ENCODE assay signal across 13 cellular contexts in genomic region chr7:121178869-121179497, GRCh38.
DNase-seq lines count a peak whose midpoint lies in the region; ATAC-seq, FAIRE-seq and TF ChIP-seq lines count a peak whose summit lies in the region.
"Had no signal": no experiment of that assay in that cellular context is flagged by ENCODE, and none has a peak within 500 bp of the region (broad histone marks: within the 10 kb centered on the region; RNA-seq: fewer than 3 reads in every experiment).

No MANE protein-coding gene starts in this region.

- 52% methylated on average over 2 of the region's 2 CpGs for WGBS in liver
- WGBS in HepG2 (ENCODE audit: low lambda C conversion rate), result 42% methylated on average over 2 of the region's 2 CpGs

- no TSS peak for BruUV-seq in HepG2 (replicated peaks; lab: Mats Ljungman, UMichigan)

- H3K36me3 ChIP-seq in liver (ENCODE audit: control insufficient read depth in 4 of 4, insufficient read depth in 3 of 4, low read depth in 1 of 4, low read length in 3 of 4) (no peaks in the 10 kb centered on the region), HepG2 (replicated peaks in 1 of 2; ENCODE audit: control insufficient read depth in 1 of 2, insufficient read depth in 2 of 2, low read length in 2 of 2) (no peaks in the 10 kb centered on the region), Karpas-422 (ENCODE audit: insufficient read depth, low read length) (no peaks in the 10 kb centered on the region)
- H3K36me3 ChIP-seq: tibial nerve had no signal

- H3K4me3 Mint-ChIP-seq in stimulated activated naive CD8-positive, alpha-beta T cell treated with anti-CD3 and anti-CD28 coated beads, Interleukin-15, amount 100 ng/mL, for 72 hours, result no peak overlapping the region
- H3K4me3 Mint-ChIP-seq: activated naive CD4-positive, alpha-beta T cell treated with anti-CD3 and anti-CD28 coated beads, Interleukin-2, amount 50 U/mL, for 24 hours; dendritic cell treated with granulocyte-macrophage colony-stimulating factor and Interleukin-4, amounts not matched to agents 40 ng/mL and 50 ng/mL, for 4 days had no signal

- H3K4me1 ChIP-seq in liver (ENCODE audit: control insufficient read depth in 4 of 4, insufficient read depth in 4 of 4, low read length in 3 of 4) (peaks cover 0 to 7% (median 3%) of the 10 kb centered on the region in 4 donors), HepG2 (ENCODE audit: insufficient read depth, low read length) (no peaks in the 10 kb centered on the region), Karpas-422 (ENCODE audit: low read length) (peaks cover 30% of the 10 kb centered on the region)

- H3K4me3 ChIP-seq in liver (ENCODE audit: low read depth in 1 of 3, low read length in 3 of 3) (no peak overlapping the region), HepG2 (replicated peaks in 1 of 3; ENCODE audit: insufficient read depth in 1 of 3, low read depth in 2 of 3, low read length in 3 of 3) (no peak overlapping the region), Karpas-422 (ENCODE audit: low read length) (no peak overlapping the region)
- H3K4me3 ChIP-seq: tibial nerve had no signal

- in situ Hi-C loops in HepG2 (cut with HindIII; ENCODE audit: extremely low pct_ligation_motif_present, low pct_unique_long_range_greater_than_20kb), result no loop called here

- no peak for FAIRE-seq in HepG2 (lab: Jason Lieb, UNC)

- H3K9me3 ChIP-seq in liver (ENCODE audit: control insufficient read depth in 4 of 4, low read length in 3 of 4) (no peaks in the 10 kb centered on the region), HepG2 (ENCODE audit: low read length) (no peaks in the 10 kb centered on the region), Karpas-422 (ENCODE audit: low read length) (no peaks in the 10 kb centered on the region)
- H3K9me3 ChIP-seq: tibial nerve had no signal

- CTCF ChIA-PET in HepG2 (lab: Yijun Ruan, JAX; ENCODE audit: low intra/inter-chr PET ratio, low total read pairs), result no interaction called here

- H3K79me2 ChIP-seq in HepG2 (ENCODE audit: insufficient read depth, low read length) (no peaks in the 10 kb centered on the region), Karpas-422 (ENCODE audit: low read length) (no peaks in the 10 kb centered on the region)

- H3K27ac ChIP-seq in liver (ENCODE audit: low read depth in 1 of 2, low read length in 2 of 2) (no peak overlapping the region), HepG2 (ENCODE audit: extremely low read length, insufficient read depth, low read length) (no peak overlapping the region), Karpas-422 (ENCODE audit: low read length) (no peak overlapping the region)
- H3K27ac ChIP-seq: tibial nerve had no signal

- TF ChIP-seq EP300 in HepG2 (IDR thresholded peaks at IDR 0.05; ENCODE audit: low read depth in 2 of 2, low read length in 2 of 2), result no peak
- TF ChIP-seq EP300 in HepG2 (CRISPR knock-in tag; IDR thresholded peaks at IDR 0.05; ENCODE audit: borderline replicate concordance), result no peak

- ATAC-seq in HepG2 (no peak), HG02798 (IDR thresholded peaks at IDR 0.05; ENCODE audit: poor library complexity, unreplicated experiment) (peak; percentile 73)
- ATAC-seq in stimulated activated naive CD8-positive, alpha-beta T cell treated with anti-CD3 and anti-CD28 coated beads, Interleukin-15, amount 100 ng/mL, for 72 hours, result peak; percentile 50

- H3K4me2 ChIP-seq in HepG2 (ENCODE audit: low read depth, low read length) (no peak overlapping the region), Karpas-422 (ENCODE audit: low read depth, low read length, poor library complexity, severe bottlenecking) (no peak overlapping the region)

- H3K4me1 Mint-ChIP-seq in stimulated activated naive CD8-positive, alpha-beta T cell treated with anti-CD3 and anti-CD28 coated beads, Interleukin-15, amount 100 ng/mL, for 72 hours, result peaks cover 7% of the 10 kb centered on the region
- H3K4me1 Mint-ChIP-seq: activated naive CD4-positive, alpha-beta T cell treated with anti-CD3 and anti-CD28 coated beads, Interleukin-2, amount 50 U/mL, for 24 hours had no signal

- H3K27me3 ChIP-seq in liver (ENCODE audit: control insufficient read depth in 4 of 4, insufficient read depth in 4 of 4, low read length in 3 of 4) (no peaks in the 10 kb centered on the region), HepG2 (ENCODE audit: control insufficient read depth in 1 of 2, insufficient read depth in 2 of 2, low read length in 2 of 2) (no peaks in the 10 kb centered on the region), Karpas-422 (ENCODE audit: low read length) (no peaks in the 10 kb centered on the region)
- H3K27me3 ChIP-seq: tibial nerve had no signal

- TF ChIP-seq POLR2A in HepG2 (IDR thresholded peaks at IDR 0.05; ENCODE audit: insufficient read depth in 1 of 2, low read depth in 2 of 2, low read length in 2 of 2), result no peak

- POLR2A ChIA-PET in HepG2 (lab: Yijun Ruan, JAX), result no interaction called here

- TF ChIP-seq RAD21 in liver (IDR thresholded peaks at IDR 0.05) (no peak), HepG2 (CRISPR knock-in tag; IDR thresholded peaks at IDR 0.05) (no peak)

- TF ChIP-seq CTCF in liver (IDR thresholded peaks at IDR 0.05; ENCODE audit: low read depth, low read length, missing input control), result no peak
- no peak for TF ChIP-seq CTCF in HepG2 (CRISPR knock-in tag; IDR thresholded peaks at IDR 0.05)

- H3K9ac ChIP-seq in liver (ENCODE audit: low read depth in 1 of 2, low read length in 2 of 2) (no peak overlapping the region), HepG2 (ENCODE audit: insufficient read depth, low read depth, low read length) (no peak overlapping the region), Karpas-422 (ENCODE audit: low read length) (no peak overlapping the region)

- DNase-seq in HepG2 (ENCODE audit: low spot score), result no peak
- no peak for DNase-seq in Karpas-422
- DNase-seq in stimulated activated naive CD8-positive, alpha-beta T cell treated with anti-CD3 and anti-CD28 coated beads, Interleukin-15, amount 100 ng/mL, for 72 hours, result no peak
- DNase-seq in activated CD4-positive, alpha-beta T cell treated with anti-CD3 and anti-CD28 coated beads, Interleukin-2, amount 50 U/mL, for 4 hours, result no peak
- DNase-seq in midbrain (lab: John Stamatoyannopoulos, UW), result no peak
- no peak for DNase-seq in NCI-H1105 (lab: John Stamatoyannopoulos, UW)
- DNase-seq: IMR-90, SHP77 had no signal

- peaks cover 0 to 7% of the 10 kb centered on the region in 2 donors for H3K9me3 Mint-ChIP-seq in stimulated activated naive CD8-positive, alpha-beta T cell treated with anti-CD3 and anti-CD28 coated beads, Interleukin-15, amount 100 ng/mL, for 72 hours
- H3K9me3 Mint-ChIP-seq: activated naive CD4-positive, alpha-beta T cell treated with anti-CD3 and anti-CD28 coated beads, Interleukin-2, amount 50 U/mL, for 24 hours; dendritic cell treated with granulocyte-macrophage colony-stimulating factor and Interleukin-4, amounts not matched to agents 40 ng/mL and 50 ng/mL, for 4 days had no signal

- intact Hi-C loops in HepG2 (cut with micrococcal nuclease; ENCODE audit: unreplicated experiment), result no loop called here

- H3K27me3 Mint-ChIP-seq in stimulated activated naive CD8-positive, alpha-beta T cell treated with anti-CD3 and anti-CD28 coated beads, Interleukin-15, amount 100 ng/mL, for 72 hours, result peaks cover 26% of the 10 kb centered on the region
- H3K27me3 Mint-ChIP-seq: dendritic cell treated with granulocyte-macrophage colony-stimulating factor and Interleukin-4, amounts not matched to agents 40 ng/mL and 50 ng/mL, for 4 days had no signal

- H2AFZ ChIP-seq in HepG2 (ENCODE audit: low read length), result no peak overlapping the region
- H2AFZ ChIP-seq in Karpas-422 (ENCODE audit: low read length), result peak overlapping the region; percentile 15; the same call in 1 of the 2 replicates

- no peaks in the 10 kb centered on the region for H3K9me2 ChIP-seq in Karpas-422 (replicated peaks; ENCODE audit: insufficient read depth, low read length)

- H4K20me1 ChIP-seq in HepG2 (ENCODE audit: insufficient read depth, low read length) (no peaks in the 10 kb centered on the region), Karpas-422 (ENCODE audit: insufficient read depth, low read depth, low read length) (no peaks in the 10 kb centered on the region)

- no peak overlapping the region for H3K27ac Mint-ChIP-seq in stimulated activated naive CD8-positive, alpha-beta T cell treated with anti-CD3 and anti-CD28 coated beads, Interleukin-15, amount 100 ng/mL, for 72 hours
- H3K27ac Mint-ChIP-seq: activated naive CD4-positive, alpha-beta T cell treated with anti-CD3 and anti-CD28 coated beads, Interleukin-2, amount 50 U/mL, for 24 hours; dendritic cell treated with granulocyte-macrophage colony-stimulating factor and Interleukin-4, amounts not matched to agents 40 ng/mL and 50 ng/mL, for 4 days had no signal

TF ChIP-seq in liver, 16 proteins besides CTCF, POLR2A, EP300 and RAD21:
- TF ChIP-seq YY1 (IDR thresholded peaks at IDR 0.05) (peak; percentile 54), RXRA (IDR thresholded peaks at IDR 0.05) (no peak)

TF ChIP-seq in HepG2, 621 proteins besides CTCF, POLR2A, EP300 and RAD21:
- TF ChIP-seq FIP1L1 (IDR thresholded peaks at IDR 0.05; ENCODE audit: borderline replicate concordance, insufficient read depth, low read depth, low read length) (no peak), ZNF564 (CRISPR knock-in tag; IDR thresholded peaks at IDR 0.05) (no peak), ZNF24 (IDR thresholded peaks at IDR 0.05) (no peak), ARID2 (CRISPR knock-in tag; IDR thresholded peaks at IDR 0.05; ENCODE audit: borderline replicate concordance) (no peak), U2AF1 (optimal IDR thresholded peaks at IDR 0.05; ENCODE audit: low read depth, low read length) (no peak), MED1 (CRISPR knock-in tag; IDR thresholded peaks at IDR 0.05) (no peak), ZNF747 (CRISPR knock-in tag; IDR thresholded peaks at IDR 0.05; ENCODE audit: borderline replicate concordance) (no peak), ZKSCAN5 (CRISPR knock-in tag; IDR thresholded peaks at IDR 0.05) (no peak), ZNF512 (CRISPR knock-in tag; IDR thresholded peaks at IDR 0.05) (no peak), HDAC2 (CRISPR knock-in tag; IDR thresholded peaks at IDR 0.05) (no peak), EEA1 (CRISPR knock-in tag; IDR thresholded peaks at IDR 0.05; ENCODE audit: borderline replicate concordance) (no peak), CCDC6 (CRISPR knock-in tag; IDR thresholded peaks at IDR 0.05) (no peak)
